ENCODE assay signal across 8 cellular contexts in the genomic region with DNA sequence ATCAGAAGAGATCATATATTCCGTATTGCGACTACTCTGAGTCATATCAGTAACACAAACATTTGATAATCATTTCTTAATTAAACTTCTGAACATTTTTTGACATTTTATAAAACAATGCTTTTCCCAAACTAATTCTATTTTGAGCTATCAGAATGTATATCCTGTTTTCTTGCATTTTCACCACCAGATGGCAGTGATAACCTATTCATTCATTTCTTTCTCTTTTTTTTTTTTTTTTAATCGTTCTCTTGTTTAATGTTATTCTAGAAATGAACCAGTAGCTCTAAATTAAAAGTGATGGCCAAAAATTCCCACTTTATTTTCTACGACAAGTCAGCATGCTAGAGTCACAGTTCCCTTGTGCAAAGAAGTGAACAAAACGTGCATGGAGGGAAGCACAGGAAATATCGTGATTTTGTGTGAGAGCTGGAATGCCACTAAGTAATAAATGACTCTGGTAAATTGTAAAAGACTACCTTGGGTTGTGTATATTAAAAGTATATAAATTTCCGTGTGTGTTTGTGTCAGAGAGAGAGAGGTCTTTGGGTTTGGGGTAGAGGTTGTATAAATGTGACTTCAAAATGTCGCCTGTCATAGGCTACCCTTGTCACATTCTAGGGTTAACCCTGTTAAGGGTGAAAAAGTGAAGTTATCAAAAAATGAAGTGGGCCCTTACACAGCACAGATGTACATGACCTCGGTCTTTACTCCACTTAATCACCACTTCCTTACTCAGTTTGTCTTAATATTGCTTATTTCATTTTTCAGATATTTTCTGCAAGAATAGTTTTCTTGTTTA. TPM values are rescaled to one million over a fixed set of nuclear protein-coding genes. Genes with fewer than 3 reads are reported as not detected.
DNase-seq lines count a peak whose midpoint lies in the region; ATAC-seq and TF ChIP-seq lines count a peak whose summit lies in the region.

No MANE protein-coding gene starts in this region.

- H3K27ac ChIP-seq in lung (ENCODE audit: low read depth in 1 of 2, low read length in 1 of 2) = no peak overlapping the region

- TF ChIP-seq CTCF in MCF 10A (IDR thresholded peaks at IDR 0.05; ENCODE audit: unreplicated experiment) (peak; percentile 41), lung (IDR thresholded peaks at IDR 0.05; ENCODE audit: control extremely low read depth, extremely low read depth) (peak; percentile 28)

- 17 to 24% methylated on average over 9 of the region's 9 CpGs for WGBS in lung, 2 donors

- POLR2A ChIA-PET in MCF 10A (lab: Yijun Ruan, JAX) = interaction anchor here (0.7 to 1.3 kb wide), 4 partner anchors 292 to 930 kb away, joined by 3 to 8 read pairs (median 4); no protein-coding TSS in a partner anchor

- H3K36me3 ChIP-seq in lung (ENCODE audit: control insufficient read depth in 2 of 2, insufficient read depth in 2 of 2, low read length in 2 of 2) = no peaks in the 10 kb centered on the region

- ATAC-seq in lung (ENCODE audit: insufficient read depth, low FRiP score) (no peak), HG02759 (IDR thresholded peaks at IDR 0.05; ENCODE audit: unreplicated experiment) (no peak), HG02885 (IDR thresholded peaks at IDR 0.05; ENCODE audit: poor library complexity, unreplicated experiment) (no peak), GM18867 (IDR thresholded peaks at IDR 0.05; ENCODE audit: unreplicated experiment) (no peak)

- no peaks in the 10 kb centered on the region for H3K4me1 ChIP-seq in lung (ENCODE audit: control insufficient read depth in 2 of 2, insufficient read depth in 2 of 2, low read length in 2 of 2)

- no peaks in the 10 kb centered on the region for H3K36me3 Mint-ChIP-seq in MCF 10A (ENCODE audit: insufficient read depth, unreplicated experiment)

- peaks cover 5% of the 10 kb centered on the region for H3K4me1 Mint-ChIP-seq in MCF 10A (ENCODE audit: insufficient read depth, unreplicated experiment)

- H3K4me3 ChIP-seq in lung = no peak overlapping the region

- H3K4me3 Mint-ChIP-seq in MCF 10A (ENCODE audit: unreplicated experiment) = peak overlapping the region; percentile 47

- no peaks in the 10 kb centered on the region for H3K27me3 Mint-ChIP-seq in MCF 10A (ENCODE audit: insufficient read depth, unreplicated experiment)

- BruUV-seq in MCF 10A (replicated peaks; lab: Mats Ljungman, UMichigan) = no TSS peak

- no peaks in the 10 kb centered on the region for H3K27me3 ChIP-seq in lung (ENCODE audit: control insufficient read depth, insufficient read depth)

- H3K27ac Mint-ChIP-seq in MCF 10A (ENCODE audit: low read depth, unreplicated experiment) = no peak overlapping the region

- intact Hi-C loops in MCF 10A (cut with micrococcal nuclease) = loop anchor here (1.0 to 10.0 kb wide), 3 partner anchors 291 to 637 kb away; partner anchors contain the start of gene ST8SIA1

- no peaks in the 10 kb centered on the region for H3K9me3 ChIP-seq in lung (ENCODE audit: control insufficient read depth in 2 of 2, insufficient read depth in 1 of 2, low read length in 1 of 2)

- no peaks in the 10 kb centered on the region for H3K9me3 Mint-ChIP-seq in MCF 10A (ENCODE audit: unreplicated experiment)

- DNase-seq in EL (peak; percentile 40), MV-4-11 (lab: John Stamatoyannopoulos, UW) (peak; percentile 10), MCF 10A (ENCODE audit: unreplicated experiment) (peak; percentile 52), lung (ENCODE audit: low spot score) (no peak), D341Med (ENCODE audit: low spot score) (no peak)

- CTCF ChIA-PET in MCF 10A (lab: Yijun Ruan, JAX) = interaction anchor here (0.5 to 10.3 kb wide), 49 partner anchors 10 to 1116 kb away, joined by 3 to 236 read pairs (median 4); no protein-coding TSS in a partner anchor

RNA-seq across cellular contexts. Expression of gene LDHB, which starts 40.4 kb away (rescaled TPM):
- 715 and 788 TPM in 2 replicates for total RNA-seq in MCF 10A (2022)
- 100 to 1,000 TPM; 437 to 480 TPM for total RNA-seq in lung
- polyA plus RNA-seq in lung = 100 to 1,000 TPM; 370 to 551 TPM

Comparison
In these comparisons a context has a peak if more than half of its experiments do, and no peak if none do; other contexts are left out.
1. DNase-seq: peak in EL (single experiment), MV-4-11 (single experiment) and MCF 10A (single experiment); none in lung (single experiment) and D341Med (single experiment).